17 cellular contexts compared by ENCODE assay signal in genomic region chr5:147396070-147396469, GRCh38.
DNase-seq lines count a peak whose midpoint lies in the region; ATAC-seq and TF ChIP-seq lines count a peak whose summit lies in the region.
"Had no signal": no experiment of that assay in that cellular context is flagged by ENCODE, and none has a peak within 500 bp of the region (broad histone marks: within the 10 kb centered on the region; RNA-seq: fewer than 3 reads in every experiment).

No MANE protein-coding gene starts in this region.

- TF ChIP-seq CTCF in body of pancreas (IDR thresholded peaks at IDR 0.05) (no peak), mucosa of descending colon (IDR thresholded peaks at IDR 0.05) (no peak), thyroid gland (IDR thresholded peaks at IDR 0.05) (no peak)

- H3K4me3 ChIP-seq in body of pancreas (no peak overlapping the region), mucosa of descending colon (no peak overlapping the region), thyroid gland (replicated peaks in 1 of 3) (no peak overlapping the region)

- TF ChIP-seq POLR2A in body of pancreas (IDR thresholded peaks at IDR 0.05) (no peak), thyroid gland (IDR thresholded peaks at IDR 0.05) (no peak)

- WGBS in body of pancreas, 2 donors: 50 to 67% methylated on average over 3 to 4 of the region's 4 CpGs
- WGBS in thyroid gland, 2 donors: 48 to 67% methylated on average over 4 of the region's 4 CpGs

- DNase-seq in body of pancreas (peak in 3 of 4 donors; percentile 18 to 38 (median 24)), Right ventricle myocardium superior (peak; percentile 74), mucosa of descending colon (peak in 1 of 3 donors; percentile 53), thyroid gland (peak; percentile 17 to 38), substantia nigra (lab: John Stamatoyannopoulos, UW) (no peak), epidermal melanocyte (ENCODE audit: insufficient read length, low spot score) (no peak), HuH-7.5 (ENCODE audit: low spot score) (no peak)
- DNase-seq: activated effector memory CD4-positive, alpha-beta T cell treated with anti-CD3 and anti-CD28 coated beads, Interleukin-2, amount 50 U/mL, for 16 hours; amygdala; BE2C; Calu3; IMR-90; mesenchymal stem cell; NCI-H2081 treated with DMSO at 0.1 percent for 48 hours; NCI-H526; stimulated activated CD4-positive, alpha-beta T cell treated with anti-CD3 and anti-CD28 coated beads, Interleukin-4, amount 100 ng/mL, for 24 hours had no signal

- intact Hi-C loops in body of pancreas (cut with DNase I) (loop anchor here (10.0 kb wide), 1 partner anchor 171 kb away; no protein-coding TSS in a partner anchor), Right ventricle myocardium superior (cut with DNase I) (no loop called here), mucosa of descending colon (cut with DNase I, micrococcal nuclease) (no loop called here), thyroid gland (cut with DNase I) (no loop called here)

- H3K36me3 ChIP-seq in body of pancreas (replicated peaks in 1 of 2; ENCODE audit: insufficient read depth in 1 of 2, low read depth in 2 of 2) (no peaks in the 10 kb centered on the region), mucosa of descending colon (ENCODE audit: low read depth) (no peaks in the 10 kb centered on the region), thyroid gland (no peaks in the 10 kb centered on the region)

- H3K27me3 ChIP-seq in body of pancreas (no peaks in the 10 kb centered on the region), thyroid gland (no peaks in the 10 kb centered on the region)
- H3K27me3 ChIP-seq: BE2C had no signal

- H3K27ac ChIP-seq in body of pancreas (no peak overlapping the region), thyroid gland (no peak overlapping the region), substantia nigra (ENCODE audit: low read depth, low read length, poor library complexity, severe bottlenecking) (no peak overlapping the region)

- no peaks in the 10 kb centered on the region for H3K4me1 ChIP-seq in body of pancreas
- no peaks in the 10 kb centered on the region for H3K4me1 ChIP-seq in mucosa of descending colon (ENCODE audit: low read depth)
- no peaks in the 10 kb centered on the region for H3K4me1 ChIP-seq in thyroid gland

- H3K9me3 ChIP-seq in body of pancreas: no peaks in the 10 kb centered on the region
- H3K9me3 ChIP-seq in mucosa of descending colon: no peaks in the 10 kb centered on the region
- no peaks in the 10 kb centered on the region for H3K9me3 ChIP-seq in thyroid gland
- H3K9me3 ChIP-seq: BE2C had no signal

- ATAC-seq in body of pancreas: peak; percentile 38
- peak; percentile 70 for ATAC-seq in Right ventricle myocardium superior (ENCODE audit: poor library complexity)
- peak; percentile 44 for ATAC-seq in mucosa of descending colon
- ATAC-seq in activated CD4-positive, CD25-positive, alpha-beta regulatory T cell treated with anti-CD3 and anti-CD28 coated beads, Interleukin-2, amount 50 U/mL, for 24 hours: no peak

Comparison
In these comparisons a context has a peak if more than half of its experiments do, and no peak if none do; other contexts are left out.
1. ATAC-seq: peak in body of pancreas (single experiment), Right ventricle myocardium superior (single experiment) and mucosa of descending colon (single experiment); none in activated CD4-positive, CD25-positive, alpha-beta regulatory T cell treated with anti-CD3 and anti-CD28 coated beads, Interleukin-2, amount 50 U/mL, for 24 hours (0 of 2).
2. DNase-seq: peak in body of pancreas (3 of 4), Right ventricle myocardium superior (single experiment) and thyroid gland (2 of 2); none in substantia nigra (0 of 49), epidermal melanocyte (single experiment) and HuH-7.5 (single experiment).